Comparison of ENCODE assay signal across 9 cellular contexts in the genomic region with DNA sequence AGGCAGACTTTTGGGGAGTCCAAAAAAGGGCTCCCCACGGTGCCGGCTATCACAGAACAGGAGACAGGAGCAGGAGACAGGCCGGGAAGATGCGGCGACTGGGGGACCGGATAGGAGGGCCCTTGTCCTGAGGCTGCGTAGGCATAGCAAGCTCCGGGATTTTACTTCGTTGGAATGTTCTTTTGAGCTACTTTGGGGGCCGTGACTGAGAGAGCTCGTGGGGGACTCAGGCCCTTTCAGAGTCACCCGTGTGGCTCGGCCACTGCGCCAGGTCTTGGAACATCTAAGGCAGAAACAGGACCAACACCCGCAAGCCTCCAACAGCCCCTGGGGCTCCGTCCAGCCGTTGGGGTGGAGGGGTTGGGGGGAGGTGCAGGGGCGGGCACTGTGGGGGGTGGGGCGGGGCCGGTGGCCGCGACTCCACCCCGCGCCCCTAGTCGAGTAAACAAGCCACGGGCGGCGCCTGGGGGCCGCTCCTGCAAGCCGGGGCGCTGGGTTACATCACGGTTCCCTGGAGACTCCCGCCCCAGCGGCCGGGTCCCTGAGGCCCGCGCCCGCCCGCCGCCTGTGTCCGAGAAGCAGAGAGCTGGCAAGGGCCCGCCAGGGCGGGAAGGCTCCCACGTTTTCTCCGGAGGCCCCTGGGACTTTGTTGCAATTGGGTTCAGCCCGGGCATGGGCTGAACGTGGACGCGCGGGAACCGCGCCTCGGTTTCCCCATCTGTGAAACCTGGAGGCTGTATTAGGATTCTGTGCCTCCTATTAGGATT. TPM values are rescaled to one million over a fixed set of nuclear protein-coding genes. Genes with fewer than 3 reads are reported as not detected.
DNase-seq lines count a peak whose midpoint lies in the region; ATAC-seq and TF ChIP-seq lines count a peak whose summit lies in the region.
"Had no signal": no experiment of that assay in that cellular context is flagged by ENCODE, and none has a peak within 500 bp of the region (broad histone marks: within the 10 kb centered on the region; RNA-seq: fewer than 3 reads in every experiment).

No MANE protein-coding gene starts in this region.

- no peak for TF ChIP-seq CTCF in GM12875 (IDR thresholded peaks at IDR 0.05; ENCODE audit: borderline replicate concordance, insufficient read depth, low read depth, low read length)
- no peak for TF ChIP-seq CTCF in progenitor cell of endocrine pancreas (IDR thresholded peaks at IDR 0.05; ENCODE audit: unreplicated experiment)

- H3K36me3 Mint-ChIP-seq in progenitor cell of endocrine pancreas (ENCODE audit: insufficient read depth), result no peaks in the 10 kb centered on the region

- no peaks in the 10 kb centered on the region for H3K27me3 Mint-ChIP-seq in progenitor cell of endocrine pancreas

- H3K27me3 ChIP-seq in SJCRH30, result no peaks in the 10 kb centered on the region

- peak overlapping the region; percentile 97 for H3K27ac Mint-ChIP-seq in progenitor cell of endocrine pancreas

- ATAC-seq in left cardiac atrium (peak; percentile 39 to 42), HG03342 (IDR thresholded peaks at IDR 0.05; ENCODE audit: unreplicated experiment) (no peak), HG02852 (IDR thresholded peaks at IDR 0.05; ENCODE audit: unreplicated experiment) (no peak)

- DNase-seq in SJCRH30, result no peak
- peak; percentile 54 for DNase-seq in left cardiac atrium
- DNase-seq in progenitor cell of endocrine pancreas (ENCODE audit: low spot score, unreplicated experiment), result peak; percentile 53
- no peak for DNase-seq in cortex of kidney (lab: John Stamatoyannopoulos, UW)
- DNase-seq in AG08395 (ENCODE audit: low spot score), result no peak
- DNase-seq: amniotic stem cell had no signal

- peaks cover 41% of the 10 kb centered on the region for H3K4me1 ChIP-seq in SJCRH30

- no peaks in the 10 kb centered on the region for H3K9me3 ChIP-seq in SJCRH30 (replicated peaks)

- no peaks in the 10 kb centered on the region for H3K36me3 ChIP-seq in SJCRH30

- intact Hi-C loops in left cardiac atrium (cut with DNase I), result no loop called here

- peak overlapping the region; percentile 43 for H3K27ac ChIP-seq in SJCRH30

- H3K4me3 Mint-ChIP-seq in progenitor cell of endocrine pancreas (ENCODE audit: low read depth), result peak overlapping the region; percentile 31

- H3K4me1 Mint-ChIP-seq in progenitor cell of endocrine pancreas (ENCODE audit: low read depth), result peaks cover 55% of the 10 kb centered on the region

- peak overlapping the region; percentile 17 for H3K4me3 ChIP-seq in GM12875 (ENCODE audit: low read depth, low read length)
- H3K4me3 ChIP-seq in SJCRH30, result peak overlapping the region; percentile 28

- no peaks in the 10 kb centered on the region for H3K9me3 Mint-ChIP-seq in progenitor cell of endocrine pancreas (ENCODE audit: low read depth)

RNA-seq across cellular contexts. Expression of gene C15orf39, which starts 23.3 kb away (rescaled TPM):
- total RNA-seq in SJCRH30 (2014; rRNA removed; shearing (Covaris generic)), result 19.6 and 21.1 TPM in 2 replicates
- 10 to 100 TPM in 1 of 2 donors, 1 to 10 TPM in 1; 9.0 to 14.2 TPM for total RNA-seq in left cardiac atrium
- total RNA-seq in progenitor cell of endocrine pancreas, result 80.0 and 83.4 TPM in 2 replicates

Comparison
In these comparisons a context has a peak if more than half of its experiments do, and no peak if none do; other contexts are left out.
1. DNase-seq: peak in left cardiac atrium (single experiment) and progenitor cell of endocrine pancreas (single experiment); none in SJCRH30 (0 of 2), cortex of kidney (single experiment) and AG08395 (single experiment).
2. ATAC-seq: peak in left cardiac atrium (2 of 2); none in HG03342 (single experiment) and HG02852 (single experiment).